ENCODE assay signal across 1 cellular context in genomic region chr1:201736707-201737320, GRCh38.
A peak's percentile ranks its signal among the peaks of the same experiment; 100 is the strongest.
TF ChIP-seq lines count a peak whose summit lies in the region.

No MANE protein-coding gene starts in this region.

TF ChIP-seq in HEK293, 187 proteins besides CTCF, POLR2A, EP300 and RAD21 (continued from another document):
- TF ChIP-seq, protein P1, sequence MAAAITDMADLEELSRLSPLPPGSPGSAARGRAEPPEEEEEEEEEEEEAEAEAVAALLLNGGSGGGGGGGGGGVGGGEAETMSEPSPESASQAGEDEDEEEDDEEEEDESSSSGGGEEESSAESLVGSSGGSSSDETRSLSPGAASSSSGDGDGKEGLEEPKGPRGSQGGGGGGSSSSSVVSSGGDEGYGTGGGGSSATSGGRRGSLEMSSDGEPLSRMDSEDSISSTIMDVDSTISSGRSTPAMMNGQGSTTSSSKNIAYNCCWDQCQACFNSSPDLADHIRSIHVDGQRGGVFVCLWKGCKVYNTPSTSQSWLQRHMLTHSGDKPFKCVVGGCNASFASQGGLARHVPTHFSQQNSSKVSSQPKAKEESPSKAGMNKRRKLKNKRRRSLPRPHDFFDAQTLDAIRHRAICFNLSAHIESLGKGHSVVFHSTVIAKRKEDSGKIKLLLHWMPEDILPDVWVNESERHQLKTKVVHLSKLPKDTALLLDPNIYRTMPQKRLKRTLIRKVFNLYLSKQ (tag by site-specific recombination; IDR thresholded peaks at IDR 0.05; ENCODE audit: borderline replicate concordance), result no peak
- TF ChIP-seq, protein P2, sequence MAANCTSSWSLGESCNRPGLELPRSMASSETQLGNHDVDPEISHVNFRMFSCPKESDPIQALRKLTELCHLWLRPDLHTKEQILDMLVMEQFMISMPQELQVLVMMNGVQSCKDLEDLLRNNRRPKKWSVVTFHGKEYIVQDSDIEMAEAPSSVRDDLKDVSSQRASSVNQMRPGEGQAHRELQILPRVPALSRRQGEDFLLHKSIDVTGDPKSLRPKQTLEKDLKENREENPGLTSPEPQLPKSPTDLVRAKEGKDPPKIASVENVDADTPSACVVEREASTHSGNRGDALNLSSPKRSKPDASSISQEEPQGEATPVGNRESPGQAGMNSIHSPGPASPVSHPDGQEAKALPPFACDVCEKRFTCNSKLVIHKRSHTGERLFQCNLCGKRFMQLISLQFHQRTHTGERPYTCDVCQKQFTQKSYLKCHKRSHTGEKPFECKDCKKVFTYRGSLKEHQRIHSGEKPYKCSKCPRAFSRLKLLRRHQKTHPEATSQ (tag by site-specific recombination; IDR thresholded peaks at IDR 0.05), result no peak
- TF ChIP-seq, protein P3, sequence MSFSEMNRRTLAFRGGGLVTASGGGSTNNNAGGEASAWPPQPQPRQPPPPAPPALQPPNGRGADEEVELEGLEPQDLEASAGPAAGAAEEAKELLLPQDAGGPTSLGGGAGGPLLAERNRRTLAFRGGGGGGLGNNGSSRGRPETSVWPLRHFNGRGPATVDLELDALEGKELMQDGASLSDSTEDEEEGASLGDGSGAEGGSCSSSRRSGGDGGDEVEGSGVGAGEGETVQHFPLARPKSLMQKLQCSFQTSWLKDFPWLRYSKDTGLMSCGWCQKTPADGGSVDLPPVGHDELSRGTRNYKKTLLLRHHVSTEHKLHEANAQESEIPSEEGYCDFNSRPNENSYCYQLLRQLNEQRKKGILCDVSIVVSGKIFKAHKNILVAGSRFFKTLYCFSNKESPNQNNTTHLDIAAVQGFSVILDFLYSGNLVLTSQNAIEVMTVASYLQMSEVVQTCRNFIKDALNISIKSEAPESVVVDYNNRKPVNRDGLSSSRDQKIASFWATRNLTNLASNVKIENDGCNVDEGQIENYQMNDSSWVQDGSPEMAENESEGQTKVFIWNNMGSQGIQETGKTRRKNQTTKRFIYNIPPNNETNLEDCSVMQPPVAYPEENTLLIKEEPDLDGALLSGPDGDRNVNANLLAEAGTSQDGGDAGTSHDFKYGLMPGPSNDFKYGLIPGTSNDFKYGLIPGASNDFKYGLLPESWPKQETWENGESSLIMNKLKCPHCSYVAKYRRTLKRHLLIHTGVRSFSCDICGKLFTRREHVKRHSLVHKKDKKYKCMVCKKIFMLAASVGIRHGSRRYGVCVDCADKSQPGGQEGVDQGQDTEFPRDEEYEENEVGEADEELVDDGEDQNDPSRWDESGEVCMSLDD (tag by site-specific recombination; IDR thresholded peaks at IDR 0.05), result no peak
- no peak for TF ChIP-seq ZNF324 (tag by site-specific recombination; IDR thresholded peaks at IDR 0.05)
- 0 out of 2 replicates have a peak, but pooled peaks have one; percentile 25 for TF ChIP-seq ZNF600 (tag by site-specific recombination; IDR thresholded peaks at IDR 0.05)
TF ChIP-seq in HEK293: peak in this region for 6.
